Comparison of ENCODE assay signal across 8 cellular contexts in the genomic region with DNA sequence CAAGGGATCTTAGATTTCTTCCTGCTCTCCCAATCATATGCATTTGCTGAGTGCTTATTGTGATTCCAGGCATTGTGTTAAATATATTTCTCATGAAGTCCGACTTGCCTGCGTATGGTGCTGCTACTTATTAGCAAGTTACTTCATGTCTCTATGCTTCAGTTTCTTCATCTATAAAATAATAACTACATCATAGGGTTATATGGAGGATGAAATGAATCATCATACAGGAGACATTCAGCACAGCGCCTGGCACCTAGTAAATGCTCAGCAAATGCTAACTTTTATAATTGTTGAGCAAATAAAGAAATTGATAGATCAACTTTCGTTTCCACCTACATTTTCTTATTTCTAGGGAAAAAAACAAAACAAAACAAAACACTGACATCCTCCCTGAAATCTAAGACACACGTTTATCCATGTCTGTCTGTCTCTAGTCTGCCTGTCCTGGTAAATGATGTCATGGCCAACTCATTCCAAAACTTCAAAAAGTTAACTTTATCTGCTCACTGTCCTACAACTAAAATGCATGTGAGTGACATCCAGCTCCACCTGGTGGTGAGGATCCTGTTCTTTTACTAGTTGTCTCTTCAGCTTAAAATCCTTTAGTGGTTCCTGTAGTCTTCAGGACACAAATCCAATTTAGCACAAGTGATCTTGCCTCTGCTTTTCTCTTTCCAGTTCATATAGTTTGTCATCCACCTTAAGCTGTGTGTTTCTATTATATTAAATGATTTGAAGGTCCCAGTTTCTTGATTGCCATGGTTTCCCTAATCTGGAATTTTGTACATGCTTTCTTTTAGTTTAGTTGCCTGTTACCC. TPM values are rescaled to one million over a fixed set of nuclear protein-coding genes. Genes with fewer than 3 reads are reported as not detected.
A peak's percentile ranks its signal among the peaks of the same experiment; 100 is the strongest.
DNase-seq lines count a peak whose midpoint lies in the region; ATAC-seq and TF ChIP-seq lines count a peak whose summit lies in the region.

No MANE protein-coding gene starts in this region.

- peaks cover 3 to 4% of the 10 kb centered on the region in 2 experiments for H3K36me3 ChIP-seq in trophoblast cell (ENCODE audit: control insufficient read depth in 1 of 2, insufficient read depth in 2 of 2, low read length in 2 of 2)

- no peak overlapping the region for H4K91ac ChIP-seq in trophoblast cell (ENCODE audit: low read depth, low read length)

- H3K27me3 ChIP-seq in trophoblast cell (ENCODE audit: insufficient read depth, low read length) = no peaks in the 10 kb centered on the region

- no peak overlapping the region for H3K4me3 ChIP-seq in HFF-Myc (replicated peaks; ENCODE audit: low read depth, low read length)
- no peak overlapping the region for H3K4me3 ChIP-seq in trophoblast cell (ENCODE audit: low read depth, low read length)

- H4K12ac ChIP-seq in trophoblast cell (ENCODE audit: low read depth, low read length) = no peak overlapping the region

- H2BK120ac ChIP-seq in trophoblast cell (ENCODE audit: insufficient read depth, low read length, poor library complexity) = no peak overlapping the region

- no peaks in the 10 kb centered on the region for H3K4me1 ChIP-seq in trophoblast cell (ENCODE audit: control insufficient read depth in 1 of 2, insufficient read depth in 2 of 2, low read length in 2 of 2)

- WGBS in trophoblast cell (ENCODE audit: extremely low coverage, insufficient coverage, insufficient read length) = no CpG with 5 or more reads among the region's 5 CpGs

- H3K18ac ChIP-seq in trophoblast cell (ENCODE audit: low read length) = no peak overlapping the region

- H3K9me3 ChIP-seq in trophoblast cell (ENCODE audit: insufficient read depth, low read depth, low read length) = no peaks in the 10 kb centered on the region

- no peak for ATAC-seq in HG03520 (IDR thresholded peaks at IDR 0.05; ENCODE audit: unreplicated experiment)

- no peaks in the 10 kb centered on the region for H3K79me1 ChIP-seq in trophoblast cell (ENCODE audit: low read length)

- DNase-seq in activated T-cell treated with anti-CD3 and anti-CD28 coated beads for 24 hours (ENCODE audit: low read depth) (peak; percentile 6), activated T-cell treated with anti-CD3 and anti-CD28 coated beads for 4 hours (no peak), HFF-Myc (ENCODE audit: extremely low read depth, low read depth) (no peak), OCI-M1 (lab: John Stamatoyannopoulos, UW) (peak; percentile 80), cerebellar cortex (ENCODE audit: low spot score) (peak; percentile 18), trophoblast cell (peak; percentile 38 to 64), NCI-H774 (lab: John Stamatoyannopoulos, UW) (no peak)

- H3K4ac ChIP-seq in trophoblast cell (ENCODE audit: low read depth, low read length) = no peak overlapping the region

- H2AK5ac ChIP-seq in trophoblast cell (ENCODE audit: low read length) = no peak overlapping the region

- no peak overlapping the region for H3K23ac ChIP-seq in trophoblast cell (ENCODE audit: low read length)

- H2BK5ac ChIP-seq in trophoblast cell (ENCODE audit: low read depth, low read length, poor library complexity) = no peak overlapping the region

- H2BK12ac ChIP-seq in trophoblast cell (ENCODE audit: low read length) = no peak overlapping the region

- no peaks in the 10 kb centered on the region for H3K79me2 ChIP-seq in trophoblast cell (ENCODE audit: control insufficient read depth, insufficient read depth, low read length, poor library complexity)

- no peak overlapping the region for H3K4me2 ChIP-seq in trophoblast cell (ENCODE audit: low read length)

- no peak overlapping the region for H3K14ac ChIP-seq in trophoblast cell (ENCODE audit: low read length)

- H3K27ac ChIP-seq in trophoblast cell (ENCODE audit: low read depth, low read length) = no peak overlapping the region

- no peak overlapping the region for H4K8ac ChIP-seq in trophoblast cell (ENCODE audit: low read depth, low read length)

- peak; percentile 55 for TF ChIP-seq CTCF in HFF-Myc (IDR thresholded peaks at IDR 0.05; ENCODE audit: low read depth, low read length, missing control alignments)

- H2AFZ ChIP-seq in trophoblast cell (ENCODE audit: insufficient read depth, low read length, poor library complexity) = no peak overlapping the region

- H3K9ac ChIP-seq in trophoblast cell (ENCODE audit: low read length) = no peak overlapping the region

RNA-seq across cellular contexts. Expression of a gene that starts 27.7 kb away (rescaled TPM):
- polyA plus RNA-seq in trophoblast cell (2013) = not detected in 2 replicates

RNA-seq across cellular contexts. Expression of a gene that starts 33.5 kb away (rescaled TPM):
- 24.1 and 25.6 TPM in 2 replicates for polyA plus RNA-seq in trophoblast cell (2013)

Comparison
In these comparisons a context has a peak if more than half of its experiments do, and no peak if none do; other contexts are left out.
1. DNase-seq: peak in activated T-cell treated with anti-CD3 and anti-CD28 coated beads for 24 hours (single experiment), OCI-M1 (single experiment), cerebellar cortex (single experiment) and trophoblast cell (2 of 2); none in activated T-cell treated with anti-CD3 and anti-CD28 coated beads for 4 hours (single experiment), HFF-Myc (single experiment) and NCI-H774 (single experiment).